In genomic region chr3:50090985-50091384, GRCh38 we compare ENCODE assay signal across 12 cellular contexts. TPM values are rescaled to one million over a fixed set of nuclear protein-coding genes. Genes with fewer than 3 reads are reported as not detected.
A peak's percentile ranks its signal among the peaks of the same experiment; 100 is the strongest.
DNase-seq lines count a peak whose midpoint lies in the region; ATAC-seq, FAIRE-seq and TF ChIP-seq lines count a peak whose summit lies in the region.
"Had no signal": no experiment of that assay in that cellular context is flagged by ENCODE, and none has a peak within 500 bp of the region (broad histone marks: within the 10 kb centered on the region; RNA-seq: fewer than 3 reads in every experiment).

No MANE protein-coding gene starts in this region.

- peaks cover 24% of the 10 kb centered on the region for H3K4me1 ChIP-seq in DND-41 (ENCODE audit: insufficient read depth, low read length)
- H3K4me1 ChIP-seq in PC-3 (ENCODE audit: insufficient read depth, low read length): peaks cover 21% of the 10 kb centered on the region
- H3K4me1 ChIP-seq in H1 (replicated peaks in 1 of 4; ENCODE audit: control insufficient read depth in 3 of 4, insufficient read depth in 4 of 4, low read length in 3 of 4): peaks cover 0 to 3% (median 0%) of the 10 kb centered on the region in 4 experiments; a peak in 1 of 7 replicates

- no peaks in the 10 kb centered on the region; the same call in 1 of the 2 replicates for H3K79me1 ChIP-seq in H1 (ENCODE audit: low read depth, low read length)

- no peak overlapping the region for H4K5ac ChIP-seq in H1 (ENCODE audit: insufficient read length, low read depth, low read length)

- H3K36me3 ChIP-seq in DND-41 (ENCODE audit: insufficient read depth, low read length) (peaks cover 65% of the 10 kb centered on the region), PC-3 (ENCODE audit: low read depth, low read length) (peaks cover 51% of the 10 kb centered on the region), H1 (ENCODE audit: control insufficient read depth in 2 of 4, insufficient read depth in 4 of 4, low read length in 3 of 4) (peaks cover 25 to 60% (median 47%) of the 10 kb centered on the region in 4 experiments)

- no peak for TF ChIP-seq POLR2A in H1 (IDR thresholded peaks at IDR 0.05; ENCODE audit: control extremely low read depth in 1 of 2, low read depth in 2 of 2, low read length in 2 of 2)

- H3K4ac ChIP-seq in H1 (replicated peaks; ENCODE audit: insufficient read length, low read depth, low read length): no peak overlapping the region

- H3K23me2 ChIP-seq in H1 (ENCODE audit: low read depth, low read length): no peaks in the 10 kb centered on the region

- H2BK15ac ChIP-seq in H1 (ENCODE audit: low read length): no peak overlapping the region

- H3K4me3 ChIP-seq in DND-41 (ENCODE audit: low read depth in 1 of 2, low read length in 2 of 2) (peak overlapping the region in 1 of 2 experiments; percentile 90; a peak in 2 of 4 replicates), PC-3 (ENCODE audit: low read length) (peak overlapping the region; percentile 97), H1 (ENCODE audit: extremely low read depth in 1 of 4, insufficient read depth in 2 of 4, low read depth in 3 of 4, low read length in 4 of 4) (no peak overlapping the region)

- no peak overlapping the region for H4K8ac ChIP-seq in H1 (ENCODE audit: extremely low read depth, insufficient read depth, low read length)

- no peak for TF ChIP-seq CTCF in DND-41 (IDR thresholded peaks at IDR 0.05; ENCODE audit: borderline replicate concordance, extremely low read depth, low read length, poor library complexity, severe bottlenecking)
- TF ChIP-seq CTCF in PC-3 (conservative IDR thresholded peaks at IDR 0.05; ENCODE audit: low read depth, low read length): no peak
- TF ChIP-seq CTCF in H1 (IDR thresholded peaks at IDR 0.05; ENCODE audit: control extremely low read depth in 1 of 3, insufficient read depth in 1 of 3, low read depth in 1 of 3, low read length in 3 of 3): no peak
- TF ChIP-seq CTCF in osteocyte (IDR thresholded peaks at IDR 0.05): no peak

- no peak for TF ChIP-seq RAD21 in H1 (IDR thresholded peaks at IDR 0.05 in 1 of 2, conservative IDR thresholded peaks at IDR 0.05 in 1 of 2; ENCODE audit: low read depth in 2 of 2, low read length in 2 of 2)

- peaks cover 40% of the 10 kb centered on the region for H3K36me3 Mint-ChIP-seq in osteocyte (ENCODE audit: unreplicated experiment)

- DNase-seq in DND-41 (no peak), PC-3 (no peak), H1 (ENCODE audit: low read depth in 1 of 2, low spot score in 2 of 2) (no peak), osteocyte (ENCODE audit: extremely low spot score, unreplicated experiment) (no peak), NCI-H1105 (lab: John Stamatoyannopoulos, UW) (no peak), HPDE6-E6E7 (ENCODE audit: extremely low spot score) (no peak)
- DNase-seq: left lung; NCI-H1105 treated with DMSO at 0.1 percent for 48 hours; stimulated activated CD4-positive, alpha-beta T cell treated with anti-CD3 and anti-CD28 coated beads, Interleukin-4, amount 100 ng/mL, for 4 hours had no signal

- intact Hi-C loops in PC-3 (cut with micrococcal nuclease): no loop called here

- H3K4me1 Mint-ChIP-seq in osteocyte (ENCODE audit: unreplicated experiment): peaks cover 23% of the 10 kb centered on the region

- H2AFZ ChIP-seq in DND-41 (ENCODE audit: low read depth, low read length): no peak overlapping the region
- no peak overlapping the region for H2AFZ ChIP-seq in PC-3 (ENCODE audit: low read length)
- H2AFZ ChIP-seq in H1 (ENCODE audit: low read length): no peak overlapping the region

- no peak overlapping the region for H2BK20ac ChIP-seq in H1 (ENCODE audit: low read length)

- H2AK5ac ChIP-seq in H1 (ENCODE audit: low read depth, low read length): no peak overlapping the region

- H4K20me1 ChIP-seq in DND-41 (ENCODE audit: insufficient read depth, low read length) (peaks cover 19% of the 10 kb centered on the region), PC-3 (ENCODE audit: low read length) (peaks cover 18% of the 10 kb centered on the region), H1 (replicated peaks in 1 of 2; ENCODE audit: control insufficient read depth in 1 of 2, insufficient read depth in 2 of 2, low read length in 2 of 2) (peaks cover 0 to 8% of the 10 kb centered on the region in 2 experiments)

- peak overlapping the region; percentile 98 for H3K4me3 Mint-ChIP-seq in osteocyte (ENCODE audit: unreplicated experiment)

- H3K9me2 ChIP-seq in PC-3 (replicated peaks; ENCODE audit: low read length): no peaks in the 10 kb centered on the region

- H3K4me2 ChIP-seq in DND-41 (ENCODE audit: insufficient read depth, low read length): peak overlapping the region; percentile 73
- H3K4me2 ChIP-seq in PC-3 (ENCODE audit: low read length): peak overlapping the region; percentile 92
- H3K4me2 ChIP-seq in H1 (ENCODE audit: insufficient read depth in 1 of 2, low read depth in 2 of 2, low read length in 2 of 2): no peak overlapping the region

- CTCF ChIA-PET in PC-3 (lab: Charles Lee): no interaction called here
- CTCF ChIA-PET in H1 (lab: Charles Lee; ENCODE audit: partially characterized antibody): interaction anchor here (0.6 to 1.8 kb wide), 3 partner anchors 58 to 101 kb away, joined by 3 to 5 read pairs (median 4); no protein-coding TSS in a partner anchor

- H3K9me3 Mint-ChIP-seq in osteocyte (ENCODE audit: unreplicated experiment): no peaks in the 10 kb centered on the region

- peak overlapping the region; percentile 98; the same call in 1 of the 2 replicates for H3K9ac ChIP-seq in DND-41 (ENCODE audit: low read depth, low read length)
- 0 out of 2 replicates have a peak overlapping the region, but pooled peaks have one; percentile 100 for H3K9ac ChIP-seq in PC-3 (ENCODE audit: low read length)
- H3K9ac ChIP-seq in H1 (replicated peaks in 1 of 4; ENCODE audit: extremely low read depth in 1 of 4, low read depth in 3 of 4, low read length in 3 of 4): no peak overlapping the region

- H3K56ac ChIP-seq in H1 (replicated peaks; ENCODE audit: insufficient read length, low read depth, low read length): no peak overlapping the region

- H3K23ac ChIP-seq in H1 (ENCODE audit: insufficient read length): no peak overlapping the region

- H2BK120ac ChIP-seq in H1 (replicated peaks; ENCODE audit: low read depth, low read length): no peak overlapping the region

- H2BK5ac ChIP-seq in H1 (ENCODE audit: low read depth, low read length): no peak overlapping the region

- FAIRE-seq in H1 (lab: Jason Lieb, UNC): no peak

- no peak overlapping the region for H3K14ac ChIP-seq in H1 (ENCODE audit: insufficient read length)

- no peak overlapping the region for H3K27ac Mint-ChIP-seq in osteocyte (ENCODE audit: unreplicated experiment)

- no peaks in the 10 kb centered on the region for H3K27me3 ChIP-seq in DND-41 (ENCODE audit: insufficient read depth, low read length, poor library complexity)
- no peaks in the 10 kb centered on the region for H3K27me3 ChIP-seq in PC-3 (ENCODE audit: low read length)
- H3K27me3 ChIP-seq in H1 (replicated peaks in 1 of 4; ENCODE audit: control insufficient read depth in 3 of 4, extremely low read depth in 1 of 4, insufficient read depth in 3 of 4, low read length in 3 of 4): no peaks in the 10 kb centered on the region
- H3K27me3 ChIP-seq: left lung had no signal

- no peak overlapping the region for H2BK12ac ChIP-seq in H1 (ENCODE audit: low read depth, low read length)

- no peaks in the 10 kb centered on the region for H3K27me3 Mint-ChIP-seq in osteocyte (ENCODE audit: unreplicated experiment)

- H3K79me2 ChIP-seq in DND-41 (ENCODE audit: insufficient read depth, low read length) (peaks cover 67% of the 10 kb centered on the region), PC-3 (ENCODE audit: low read length) (peaks cover 62% of the 10 kb centered on the region), H1 (ENCODE audit: control insufficient read depth in 1 of 2, insufficient read depth in 2 of 2, low read length in 2 of 2) (peaks cover 0 to 21% of the 10 kb centered on the region in 2 experiments; a peak in 3 of 4 replicates)

- H3K9me3 ChIP-seq in DND-41 (ENCODE audit: insufficient read depth, low read length, severe bottlenecking) (no peaks in the 10 kb centered on the region), PC-3 (ENCODE audit: low read length) (no peaks in the 10 kb centered on the region), H1 (ENCODE audit: insufficient read depth in 2 of 2, low read depth in 1 of 2, low read length in 1 of 2) (0 out of 4 replicates have a peak, but pooled peaks cover 0 to 6% of the 10 kb centered on the region in 2 experiments)
- H3K9me3 ChIP-seq: left lung had no signal

- no peaks in the 10 kb centered on the region for H3F3A ChIP-seq in PC-3 (ENCODE audit: low read length, unreplicated experiment)

- no peak for ATAC-seq in DND-41 (ENCODE audit: insufficient read depth, low read depth)
- no peak for ATAC-seq in PC-3
- no peak for ATAC-seq in HG02798 (IDR thresholded peaks at IDR 0.05; ENCODE audit: poor library complexity, unreplicated experiment)
- no peak for ATAC-seq in GM19351 (IDR thresholded peaks at IDR 0.05; ENCODE audit: unreplicated experiment)
- ATAC-seq: left lung had no signal

- peak overlapping the region; percentile 47 for H3K27ac ChIP-seq in DND-41 (ENCODE audit: low read length)
- no peak overlapping the region for H3K27ac ChIP-seq in PC-3 (ENCODE audit: low read length)
- no peak overlapping the region for H3K27ac ChIP-seq in H1 (ENCODE audit: low read depth, low read length)
- H3K27ac ChIP-seq: left lung, RWPE1 had no signal

- POLR2A ChIA-PET in PC-3 (lab: Charles Lee; ENCODE audit: unreplicated experiment): no interaction called here
- POLR2A ChIA-PET in H1 (lab: Charles Lee; ENCODE audit: partially characterized antibody): interaction anchor here (0.8 to 1.4 kb wide), 4 partner anchors 9 to 26 kb away, joined by 3 to 4 read pairs (median 3); no protein-coding TSS in a partner anchor

- H4K91ac ChIP-seq in H1 (replicated peaks; ENCODE audit: insufficient read length, low read length): no peak overlapping the region

- TF ChIP-seq EP300 in H1 (IDR thresholded peaks at IDR 0.05; ENCODE audit: borderline replicate concordance in 1 of 2, low read depth in 2 of 2, low read length in 2 of 2): no peak

- no TSS peak for BruUV-seq in PC-3 (replicated peaks; lab: Mats Ljungman, UMichigan)

- H3K18ac ChIP-seq in H1 (ENCODE audit: extremely low read depth, low read length): no peak overlapping the region

TF ChIP-seq in H1, 55 proteins besides CTCF, POLR2A, EP300 and RAD21:
- TF ChIP-seq FOSL1 (IDR thresholded peaks at IDR 0.05; ENCODE audit: insufficient read depth, low read depth, low read length) (no peak), MAFK (IDR thresholded peaks at IDR 0.05; ENCODE audit: low read depth, low read length) (peak; percentile 90)

RNA-seq across cellular contexts. Expression of gene RBM5, which starts 2.3 kb away (rescaled TPM):
- total RNA-seq in PC-3 (2014; rRNA removed): 105 and 128 TPM in 2 replicates
- 82.7 and 83.7 TPM in 2 replicates for total RNA-seq in H1 (2021; fragmentation: NEBNext Ultra II Directional; extraction: Animal tissue kit (Norgen Biotek cat#: 25700))
- 98.8 and 144 TPM in 2 replicates for polyA plus RNA-seq in H1 (2011; rRNA removed)
- polyA plus RNA-seq in H1 (2011; cell fraction: cytosol; rRNA removed): 117 TPM
- 355 TPM for polyA plus RNA-seq in H1 (2011; cell fraction: nucleus; rRNA removed)
- polyA plus RNA-seq in H1 (2012, experiment 1 of 2): 91.9 to 114 TPM (median 101 TPM) in 4 replicates
- polyA plus RNA-seq in H1 (2012, experiment 2 of 2): 9.8 TPM
- polyA plus RNA-seq in H1 (2013, experiment 1 of 2): 58.9 TPM
- polyA plus RNA-seq in H1 (2013, experiment 2 of 2): 53.3 TPM
- polyA minus RNA-seq in H1 (2011; rRNA and poly(A)+ RNA removed): 204 and 285 TPM in 2 replicates
- 101 TPM for polyA minus RNA-seq in H1 (2011; cell fraction: cytosol; rRNA and poly(A)+ RNA removed)
- polyA minus RNA-seq in H1 (2011; cell fraction: nucleus; rRNA and poly(A)+ RNA removed): 187 TPM
- total RNA-seq in osteocyte: 213 and 225 TPM in 2 replicates

Comparison
In these comparisons a context has a peak if more than half of its experiments do, and no peak if none do; other contexts are left out.
1. H3K4me2 ChIP-seq: peak in DND-41 (single experiment) and PC-3 (single experiment); none in H1 (0 of 2).
2. H3K9ac ChIP-seq: peak in DND-41 (single experiment) and PC-3 (single experiment); none in H1 (0 of 4).